15 cellular contexts compared by ENCODE assay signal in genomic region chr3:13539285-13539625, GRCh38. TPM values are rescaled to one million over a fixed set of nuclear protein-coding genes. Genes with fewer than 3 reads are reported as not detected.
DNase-seq lines count a peak whose midpoint lies in the region; ATAC-seq and TF ChIP-seq lines count a peak whose summit lies in the region.
"Had no signal": no experiment of that assay in that cellular context is flagged by ENCODE, and none has a peak within 500 bp of the region (broad histone marks: within the 10 kb centered on the region; RNA-seq: fewer than 3 reads in every experiment).

No MANE protein-coding gene starts in this region.

- intact Hi-C loops in IMR-90 (cut with micrococcal nuclease) = no loop called here
- intact Hi-C loops in mammary epithelial cell (cut with micrococcal nuclease) = no loop called here
- intact Hi-C loops in left lung (cut with DNase I) = no loop called here
- intact Hi-C loops in body of pancreas (cut with DNase I) = no loop called here

- TF ChIP-seq POLR2A in IMR-90 (IDR thresholded peaks at IDR 0.05; ENCODE audit: low read depth, low read length) (no peak), body of pancreas (IDR thresholded peaks at IDR 0.05) (no peak)

- H3K27ac ChIP-seq in ACC112 (ENCODE audit: low read depth, low read length) = peak overlapping the region; percentile 88
- peak overlapping the region; percentile 87 for H3K27ac ChIP-seq in IMR-90 (ENCODE audit: insufficient read depth, low read length)
- H3K27ac ChIP-seq in mammary epithelial cell (ENCODE audit: insufficient read depth, low read depth, low read length) = no peak overlapping the region
- H3K27ac ChIP-seq in left lung = peak overlapping the region in 1 of 2 donors; percentile 53
- H3K27ac ChIP-seq in body of pancreas = no peak overlapping the region
- H3K27ac ChIP-seq: cardiac muscle cell had no signal

- no peaks in the 10 kb centered on the region for H3K36me3 Mint-ChIP-seq in stimulated activated effector memory CD8-positive, alpha-beta T cell treated with anti-CD3 and anti-CD28 coated beads, Interleukin-12 subunit alpha, Interleukin-12 subunit beta, amount 100 ng/mL, for 72 hours
- H3K36me3 Mint-ChIP-seq: activated CD4-positive, alpha-beta memory T cell treated with anti-CD3 and anti-CD28 coated beads for 36 hours had no signal

- WGBS in IMR-90 (ENCODE audit: extremely low coverage in 2 of 2, insufficient read length in 1 of 2), 2 experiments = no CpG with 5 or more reads among the region's 5 CpGs
- 30% methylated on average over 5 of the region's 5 CpGs for WGBS in mammary epithelial cell (ENCODE audit: low coverage, missing lambda C conversion rate)
- WGBS in body of pancreas, 2 donors = 85 to 88% methylated on average over 5 of the region's 5 CpGs

- POLR2A ChIA-PET in IMR-90 (lab: Charles Lee; ENCODE audit: unreplicated experiment) = no interaction called here

- no peaks in the 10 kb centered on the region for H3K27me3 ChIP-seq in ACC112 (ENCODE audit: insufficient read depth, low read length)
- H3K27me3 ChIP-seq in IMR-90 (ENCODE audit: control insufficient read depth, insufficient read depth, low read length) = no peaks in the 10 kb centered on the region
- H3K27me3 ChIP-seq in mammary epithelial cell (ENCODE audit: insufficient read depth, low read length) = no peaks in the 10 kb centered on the region
- H3K27me3 ChIP-seq in left lung = peaks cover 0 to 13% of the 10 kb centered on the region in 2 donors
- no peaks in the 10 kb centered on the region for H3K27me3 ChIP-seq in body of pancreas
- H3K27me3 ChIP-seq: cardiac muscle cell had no signal

- H3K4ac ChIP-seq in IMR-90 (ENCODE audit: low read depth, low read length) = peak overlapping the region; percentile 98

- peak overlapping the region; percentile 99 for H2BK20ac ChIP-seq in IMR-90 (ENCODE audit: low read depth, low read length)

- H3K79me1 ChIP-seq in IMR-90 (ENCODE audit: low read depth in 1 of 2, low read length in 2 of 2) = no peaks in the 10 kb centered on the region

- H2AK5ac ChIP-seq in IMR-90 (ENCODE audit: low read depth, low read length) = peak overlapping the region; percentile 100

- H3K9me3 Mint-ChIP-seq in stimulated activated effector memory CD8-positive, alpha-beta T cell treated with anti-CD3 and anti-CD28 coated beads, Interleukin-12 subunit alpha, Interleukin-12 subunit beta, amount 100 ng/mL, for 72 hours = no peaks in the 10 kb centered on the region
- H3K9me3 Mint-ChIP-seq: nephron progenitor cell; T-helper 2 cell treated with Interferon-gamma antibody and Interleukin-4, amounts not matched to agents 5 μg/mL and 100 μg/mL, for 36 hours had no signal

- DNase-seq in IMR-90 (peak; percentile 75), mammary epithelial cell (peak; percentile 46), left lung (peak in 1 of 2 donors; percentile 64), body of pancreas (no peak), COR-L47 (lab: John Stamatoyannopoulos, UW) (no peak)
- no peak for DNase-seq in stimulated activated effector memory CD8-positive, alpha-beta T cell treated with anti-CD3 and anti-CD28 coated beads, Interleukin-12 subunit alpha, Interleukin-12 subunit beta, amount 100 ng/mL, for 72 hours (ENCODE audit: low spot score in 2 of 2)
- DNase-seq: activated CD4-positive, alpha-beta memory T cell treated with anti-CD3 and anti-CD28 coated beads for 36 hours; AML-193; NCI-H2171 treated with DMSO at 0.1 percent for 48 hours; nephron progenitor cell had no signal

- H3K4me2 ChIP-seq in IMR-90 (ENCODE audit: low read depth, low read length) = no peak overlapping the region
- no peak overlapping the region for H3K4me2 ChIP-seq in mammary epithelial cell (ENCODE audit: insufficient read depth, low read depth, low read length)

- no peaks in the 10 kb centered on the region for H3K79me2 ChIP-seq in ACC112 (ENCODE audit: control insufficient read depth, insufficient read depth, low read length, unreplicated experiment)
- no peaks in the 10 kb centered on the region for H3K79me2 ChIP-seq in mammary epithelial cell (ENCODE audit: insufficient read depth, low read length)

- H3K9me1 ChIP-seq in IMR-90 (ENCODE audit: insufficient read depth, low read length) = peaks cover 25% of the 10 kb centered on the region

- peak overlapping the region; percentile 99 for H4K91ac ChIP-seq in IMR-90 (ENCODE audit: insufficient read depth, low read depth, low read length)

- peak overlapping the region; percentile 91 for H2BK15ac ChIP-seq in IMR-90 (ENCODE audit: low read depth, low read length)

- peak overlapping the region; percentile 48 for H2AK9ac ChIP-seq in IMR-90 (replicated peaks; ENCODE audit: low read depth, low read length, poor library complexity)

- H3K4me3 ChIP-seq in ACC112 (ENCODE audit: low read depth, low read length) (no peak overlapping the region), IMR-90 (ENCODE audit: insufficient read depth, low read depth, low read length) (no peak overlapping the region), mammary epithelial cell (replicated peaks in 1 of 3; ENCODE audit: insufficient read depth in 1 of 3, low read depth in 2 of 3, low read length in 3 of 3) (no peak overlapping the region), left lung (no peak overlapping the region), body of pancreas (no peak overlapping the region)
- H3K4me3 ChIP-seq: cardiac muscle cell had no signal

- no peak for TF ChIP-seq CTCF in IMR-90 (conservative IDR thresholded peaks at IDR 0.05; ENCODE audit: low read depth, low read length)
- TF ChIP-seq CTCF in mammary epithelial cell (conservative IDR thresholded peaks at IDR 0.05 in 1 of 2, IDR thresholded peaks at IDR 0.05 in 1 of 2; ENCODE audit: extremely low read depth in 1 of 2, insufficient read depth in 1 of 2, low read depth in 1 of 2, low read length in 2 of 2) = no peak
- TF ChIP-seq CTCF in left lung (IDR thresholded peaks at IDR 0.05) = no peak
- TF ChIP-seq CTCF in body of pancreas (IDR thresholded peaks at IDR 0.05) = no peak

- peaks cover 18% of the 10 kb centered on the region for H3K4me1 Mint-ChIP-seq in stimulated activated effector memory CD8-positive, alpha-beta T cell treated with anti-CD3 and anti-CD28 coated beads, Interleukin-12 subunit alpha, Interleukin-12 subunit beta, amount 100 ng/mL, for 72 hours

- BruUV-seq in IMR-90 (replicated peaks; lab: Mats Ljungman, UMichigan) (no TSS peak), mammary epithelial cell (replicated peaks; lab: Mats Ljungman, UMichigan) (TSS peak; percentile 80)

- H3K9me3 ChIP-seq in IMR-90 (ENCODE audit: control insufficient read depth, insufficient read depth, low read length) (0 out of 2 replicates have a peak, but pooled peaks cover 3% of the 10 kb centered on the region), mammary epithelial cell (replicated peaks; ENCODE audit: insufficient read depth, low read length) (peaks cover 7% of the 10 kb centered on the region), left lung (peaks cover 0 to 3% of the 10 kb centered on the region in 2 donors), body of pancreas (no peaks in the 10 kb centered on the region)

- H2AFZ ChIP-seq in ACC112 (ENCODE audit: low read length, unreplicated experiment) (no peak overlapping the region), IMR-90 (replicated peaks; ENCODE audit: low read length, poor library complexity) (peak overlapping the region; percentile 77), mammary epithelial cell (ENCODE audit: low read depth, low read length) (no peak overlapping the region)

- H3K9ac ChIP-seq in IMR-90 (ENCODE audit: low read depth, low read length) = peak overlapping the region; percentile 30; the same call in 1 of the 2 replicates
- no peak overlapping the region for H3K9ac ChIP-seq in mammary epithelial cell (ENCODE audit: insufficient read depth, low read length)

- H2BK5ac ChIP-seq in IMR-90 (ENCODE audit: low read depth, low read length, poor library complexity, severe bottlenecking) = peak overlapping the region; percentile 85

- H3K23ac ChIP-seq in IMR-90 (ENCODE audit: low read depth, low read length) = peak overlapping the region; percentile 96

- no peak for TF ChIP-seq RAD21 in IMR-90 (IDR thresholded peaks at IDR 0.05; ENCODE audit: low read length)

- H3K4me3 Mint-ChIP-seq in stimulated activated effector memory CD8-positive, alpha-beta T cell treated with anti-CD3 and anti-CD28 coated beads, Interleukin-12 subunit alpha, Interleukin-12 subunit beta, amount 100 ng/mL, for 72 hours = no peak overlapping the region
- H3K4me3 Mint-ChIP-seq: activated CD4-positive, alpha-beta memory T cell treated with anti-CD3 and anti-CD28 coated beads for 36 hours; nephron progenitor cell; T-helper 2 cell treated with Interferon-gamma antibody and Interleukin-4, amounts not matched to agents 5 μg/mL and 100 μg/mL, for 36 hours had no signal

- dilution Hi-C loops in IMR-90 (cut with HindIII; ENCODE audit: low sequenced_read_pairs, unreplicated experiment) (no loop called here), mammary epithelial cell (cut with HindIII; ENCODE audit: low sequenced_read_pairs) (no loop called here)

- H4K8ac ChIP-seq in IMR-90 (ENCODE audit: low read depth in 2 of 2, low read length in 2 of 2) = peak overlapping the region; percentile 85 to 90

- H2BK120ac ChIP-seq in IMR-90 (ENCODE audit: low read depth, low read length) = peak overlapping the region; percentile 98

- CTCF ChIA-PET in IMR-90 (lab: Yijun Ruan, JAX) (no interaction called here), mammary epithelial cell (lab: Charles Lee; ENCODE audit: low non-redundant PET) (no interaction called here)

- peak overlapping the region; percentile 91 for H3K18ac ChIP-seq in IMR-90 (ENCODE audit: low read depth, low read length)

- H4K20me1 ChIP-seq in IMR-90 (ENCODE audit: insufficient read depth, low read length) = no peaks in the 10 kb centered on the region
- no peaks in the 10 kb centered on the region for H4K20me1 ChIP-seq in mammary epithelial cell (ENCODE audit: insufficient read depth, low read length)

- H4K5ac ChIP-seq in IMR-90 (ENCODE audit: low read depth, low read length) = peak overlapping the region; percentile 91

- peak overlapping the region; percentile 83 for H3K14ac ChIP-seq in IMR-90 (replicated peaks; ENCODE audit: low read depth, low read length)

- H3K4me1 ChIP-seq in ACC112 (ENCODE audit: control insufficient read depth, insufficient read depth, low read length, unreplicated experiment) (peaks cover 60% of the 10 kb centered on the region), IMR-90 (ENCODE audit: control insufficient read depth, insufficient read depth, low read length) (peaks cover 32% of the 10 kb centered on the region), mammary epithelial cell (ENCODE audit: insufficient read depth, low read length) (peaks cover 42% of the 10 kb centered on the region), left lung (peaks cover 0 to 7% of the 10 kb centered on the region in 2 donors), body of pancreas (no peaks in the 10 kb centered on the region)

- H3K36me3 ChIP-seq in ACC112 (ENCODE audit: insufficient read depth, low read length) = no peaks in the 10 kb centered on the region
- no peaks in the 10 kb centered on the region for H3K36me3 ChIP-seq in IMR-90 (ENCODE audit: control insufficient read depth, insufficient read depth, low read length)
- H3K36me3 ChIP-seq in mammary epithelial cell (ENCODE audit: insufficient read depth, low read length) = no peaks in the 10 kb centered on the region
- H3K36me3 ChIP-seq in left lung = no peaks in the 10 kb centered on the region
- no peaks in the 10 kb centered on the region for H3K36me3 ChIP-seq in body of pancreas (replicated peaks in 1 of 2; ENCODE audit: insufficient read depth in 1 of 2, low read depth in 2 of 2)
- H3K36me3 ChIP-seq: cardiac muscle cell had no signal

- H3K27ac Mint-ChIP-seq in stimulated activated effector memory CD8-positive, alpha-beta T cell treated with anti-CD3 and anti-CD28 coated beads, Interleukin-12 subunit alpha, Interleukin-12 subunit beta, amount 100 ng/mL, for 72 hours = no peak overlapping the region
- H3K27ac Mint-ChIP-seq: activated CD4-positive, alpha-beta memory T cell treated with anti-CD3 and anti-CD28 coated beads for 36 hours; T-helper 2 cell treated with Interferon-gamma antibody and Interleukin-4, amounts not matched to agents 5 μg/mL and 100 μg/mL, for 36 hours had no signal

- in situ Hi-C loops in IMR-90 (cut with MboI; ENCODE audit: low sequenced_read_pairs) = no loop called here
- in situ Hi-C loops in mammary epithelial cell (cut with MboI; ENCODE audit: low sequenced_read_pairs in 2 of 2) = no loop called here

- ATAC-seq in IMR-90 (ENCODE audit: low read depth) (peak; percentile 36), left lung (peak; percentile 24), HG03045 (IDR thresholded peaks at IDR 0.05; ENCODE audit: unreplicated experiment) (no peak), body of pancreas (no peak)
- no peak for ATAC-seq in stimulated activated effector memory CD8-positive, alpha-beta T cell treated with anti-CD3 and anti-CD28 coated beads, Interleukin-12 subunit alpha, Interleukin-12 subunit beta, amount 100 ng/mL, for 72 hours

- no peak overlapping the region for H3K56ac ChIP-seq in IMR-90 (ENCODE audit: extremely low read depth, insufficient read depth, low read length)

RNA-seq across cellular contexts. Expression of gene FBLN2, which starts 9.7 kb away (rescaled TPM):
- total RNA-seq in IMR-90 (2012; rRNA removed) = 10.8 and 11.8 TPM in 2 replicates
- 60.8 and 66.9 TPM in 2 replicates for polyA plus RNA-seq in IMR-90 (2012; rRNA removed)
- 38.9 and 94.5 TPM in 2 replicates for polyA plus RNA-seq in IMR-90 (2012; cell fraction: cytosol; rRNA removed)
- polyA plus RNA-seq in IMR-90 (2012; cell fraction: nucleus; rRNA removed; ENCODE audit: low replicate concordance) = 27.1 and 60.4 TPM in 2 replicates
- 1 to 10 TPM in 1 of 2 donors, not detected in 1; 2.2 TPM for total RNA-seq in mammary epithelial cell
- polyA plus RNA-seq in mammary epithelial cell = 0.03 TPM
- polyA minus RNA-seq in mammary epithelial cell = not detected
- total RNA-seq in left lung = 10 to 100 TPM; 69.8 to 96.6 TPM
- 10 to 100 TPM; 18.9 to 54.7 TPM for total RNA-seq in body of pancreas
- total RNA-seq: activated CD4-positive, alpha-beta memory T cell treated with anti-CD3 and anti-CD28 coated beads for 36 hours; OCI-LY7 had no signal

RNA-seq across cellular contexts. Expression of gene HDAC11, which starts 59.1 kb away (rescaled TPM):
- 6.1 and 9.1 TPM in 2 replicates for total RNA-seq in IMR-90 (2012; rRNA removed)
- polyA plus RNA-seq in IMR-90 (2012; rRNA removed) = 10.8 and 11.4 TPM in 2 replicates
- 7.6 and 13.4 TPM in 2 replicates for polyA plus RNA-seq in IMR-90 (2012; cell fraction: cytosol; rRNA removed)
- polyA plus RNA-seq in IMR-90 (2012; cell fraction: nucleus; rRNA removed; ENCODE audit: low replicate concordance) = 8.5 and 13.0 TPM in 2 replicates
- 10 to 100 TPM; 17.2 to 17.7 TPM for total RNA-seq in mammary epithelial cell
- polyA plus RNA-seq in mammary epithelial cell = 8.5 TPM
- polyA minus RNA-seq in mammary epithelial cell = 7.9 TPM
- 10 to 100 TPM; 14.0 to 22.0 TPM for total RNA-seq in left lung
- total RNA-seq in body of pancreas = 10 to 100 TPM; 13.8 to 45.4 TPM

Comparison
In these comparisons a context has a peak if more than half of its experiments do, and no peak if none do; other contexts are left out.
1. H3K27ac ChIP-seq: peak in ACC112 (single experiment) and IMR-90 (single experiment); none in mammary epithelial cell (single experiment) and body of pancreas (0 of 4).
2. ATAC-seq: peak in IMR-90 (single experiment) and left lung (single experiment); none in stimulated activated effector memory CD8-positive, alpha-beta T cell treated with anti-CD3 and anti-CD28 coated beads, Interleukin-12 subunit alpha, Interleukin-12 subunit beta, amount 100 ng/mL, for 72 hours (single experiment), HG03045 (single experiment) and body of pancreas (single experiment).
3. DNase-seq: peak in IMR-90 (single experiment) and mammary epithelial cell (single experiment); none in stimulated activated effector memory CD8-positive, alpha-beta T cell treated with anti-CD3 and anti-CD28 coated beads, Interleukin-12 subunit alpha, Interleukin-12 subunit beta, amount 100 ng/mL, for 72 hours (0 of 2), body of pancreas (0 of 4) and COR-L47 (single experiment).